21 cellular contexts compared by ENCODE assay signal in the genomic region with DNA sequence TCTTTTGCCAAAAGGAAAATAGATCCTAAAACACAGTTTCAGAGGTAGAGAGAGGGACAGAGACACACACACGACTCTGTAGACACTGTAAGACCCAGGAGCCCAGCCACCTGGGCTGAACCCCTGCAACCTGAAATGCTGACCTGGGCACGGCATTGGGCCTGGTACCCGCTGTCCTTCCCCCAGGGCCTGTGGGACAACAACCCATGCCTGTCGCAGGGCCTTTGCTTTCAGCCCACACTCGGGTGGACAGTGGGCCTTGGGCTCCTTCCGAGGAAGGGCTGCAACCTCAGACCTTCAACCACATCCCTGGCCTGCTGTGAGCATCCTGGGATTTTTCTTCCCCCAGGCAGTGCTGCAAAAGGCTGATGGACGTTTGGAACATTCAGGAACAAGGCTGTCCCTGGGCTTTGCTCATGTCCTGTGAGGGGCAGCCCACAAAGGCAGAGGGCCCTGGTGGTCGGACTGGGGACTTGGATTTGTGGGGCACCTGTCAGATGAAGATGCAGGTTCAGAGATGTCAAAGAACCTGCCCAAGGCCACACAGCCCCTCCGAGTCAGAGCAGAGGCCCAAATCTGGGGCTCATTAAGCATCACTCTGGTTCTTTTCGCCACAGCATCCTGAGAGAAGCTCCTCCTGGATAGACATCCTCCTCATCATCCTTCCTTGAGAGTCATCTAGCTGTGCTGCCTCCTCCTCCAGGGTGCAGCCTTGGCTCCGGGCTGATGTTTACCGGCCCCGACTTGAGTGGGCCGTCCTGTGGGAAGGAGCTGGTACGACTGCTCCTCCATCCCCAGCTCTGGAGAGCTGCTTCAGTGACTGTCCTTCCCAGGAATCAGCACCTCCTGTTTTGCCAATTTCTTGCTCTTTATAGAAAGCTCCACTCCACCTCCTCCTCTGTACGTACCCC. TPM values are rescaled to one million over a fixed set of nuclear protein-coding genes. Genes with fewer than 3 reads are reported as not detected.
A peak's percentile ranks its signal among the peaks of the same experiment; 100 is the strongest.
DNase-seq lines count a peak whose midpoint lies in the region; ATAC-seq, FAIRE-seq and TF ChIP-seq lines count a peak whose summit lies in the region.
"Had no signal": no experiment of that assay in that cellular context is flagged by ENCODE, and none has a peak within 500 bp of the region (broad histone marks: within the 10 kb centered on the region; RNA-seq: fewer than 3 reads in every experiment).

No MANE protein-coding gene starts in this region.

- H3K4me3 ChIP-seq in HepG2 (replicated peaks in 1 of 3; ENCODE audit: insufficient read depth in 1 of 3, low read depth in 2 of 3, low read length in 3 of 3) (no peak overlapping the region), right lobe of liver (no peak overlapping the region), dorsolateral prefrontal cortex (no peak overlapping the region), neuronal stem cell (ENCODE audit: low read length in 2 of 2) (peak overlapping the region in 1 of 2 donors; percentile 6)

- no peak overlapping the region for H2AFZ ChIP-seq in HepG2 (ENCODE audit: low read length)
- no peak overlapping the region for H2AFZ ChIP-seq in neuronal stem cell (ENCODE audit: low read length)

- peaks cover 41% of the 10 kb centered on the region for H3K36me3 Mint-ChIP-seq in mesothelial cell of epicardium

- ATAC-seq in HepG2: no peak
- no peak for ATAC-seq in right lobe of liver

- H3K27ac Mint-ChIP-seq in mesothelial cell of epicardium: no peak overlapping the region

- no peak overlapping the region for H2BK120ac ChIP-seq in neuronal stem cell (ENCODE audit: low read depth, low read length)

- no peaks in the 10 kb centered on the region for H4K20me1 ChIP-seq in HepG2 (ENCODE audit: insufficient read depth, low read length)

- H3K4me2 ChIP-seq in HepG2 (ENCODE audit: low read depth, low read length): no peak overlapping the region
- no peak overlapping the region for H3K4me2 ChIP-seq in neuronal stem cell (ENCODE audit: insufficient read depth, low read length, poor library complexity, severe bottlenecking)

- H3K4me3 Mint-ChIP-seq in mesothelial cell of epicardium: no peak overlapping the region

- no peak overlapping the region for H3K4ac ChIP-seq in neuronal stem cell (ENCODE audit: low read length)

- H3K4me1 Mint-ChIP-seq in mesothelial cell of epicardium: peaks cover 14% of the 10 kb centered on the region

- no peak overlapping the region for H4K8ac ChIP-seq in neuronal stem cell (ENCODE audit: low read depth, low read length)

- H3K27ac ChIP-seq in HepG2 (ENCODE audit: extremely low read length, insufficient read depth, low read length) (no peak overlapping the region), right lobe of liver (no peak overlapping the region), dorsolateral prefrontal cortex (peak overlapping the region in 53 of 59 donors; percentile 19 to 89 (median 74)), neuronal stem cell (replicated peaks; ENCODE audit: low read length) (no peak overlapping the region)

- H2BK5ac ChIP-seq in neuronal stem cell (ENCODE audit: low read length): no peak overlapping the region

- no peaks in the 10 kb centered on the region for H3K27me3 Mint-ChIP-seq in mesothelial cell of epicardium (ENCODE audit: low read depth)

- TF ChIP-seq CTCF in HepG2 (CRISPR knock-in tag; IDR thresholded peaks at IDR 0.05): no peak
- TF ChIP-seq CTCF in right lobe of liver (IDR thresholded peaks at IDR 0.05): no peak
- no peak for TF ChIP-seq CTCF in dorsolateral prefrontal cortex (IDR thresholded peaks at IDR 0.05 in 54 of 56, conservative IDR thresholded peaks at IDR 0.05 in 2 of 56; ENCODE audit: low read depth in 1 of 56, partially characterized antibody in 56 of 56)
- TF ChIP-seq CTCF in GM13976 (IDR thresholded peaks at IDR 0.05; ENCODE audit: borderline replicate concordance, control extremely low read depth, extremely low read depth, insufficient read depth, missing control alignments): no peak
- no peak for TF ChIP-seq CTCF in mesothelial cell of epicardium (IDR thresholded peaks at IDR 0.05; ENCODE audit: unreplicated experiment)

- WGBS in HepG2 (ENCODE audit: low lambda C conversion rate): 85% methylated on average over 10 of the region's 16 CpGs
- 100% methylated on average over 2 of the region's 16 CpGs for WGBS in right lobe of liver (ENCODE audit: insufficient coverage, low coverage, low lambda C conversion rate, missing lambda C conversion rate)
- no CpG with 5 or more reads among the region's 16 CpGs for WGBS in neuronal stem cell (ENCODE audit: extremely low coverage in 2 of 2, insufficient read length in 2 of 2, insufficient replicate concordance in 1 of 2), 2 donors

- no peak for TF ChIP-seq EP300 in HepG2 (IDR thresholded peaks at IDR 0.05; ENCODE audit: low read depth in 2 of 2, low read length in 2 of 2)
- TF ChIP-seq EP300 in HepG2 (CRISPR knock-in tag; IDR thresholded peaks at IDR 0.05; ENCODE audit: borderline replicate concordance): no peak

- H3K36me3 ChIP-seq in HepG2 (replicated peaks in 1 of 2; ENCODE audit: control insufficient read depth in 1 of 2, insufficient read depth in 2 of 2, low read length in 2 of 2) (peaks cover 0 to 5% of the 10 kb centered on the region in 2 experiments; a peak in 1 of 5 replicates), right lobe of liver (no peaks in the 10 kb centered on the region), neuronal stem cell (replicated peaks in 1 of 2; ENCODE audit: control insufficient read depth in 2 of 2, insufficient read depth in 2 of 2, low read length in 2 of 2) (peaks cover 21 to 76% of the 10 kb centered on the region in 2 donors)

- DNase-seq in HepG2 (ENCODE audit: low spot score) (no peak), right lobe of liver (no peak), dorsolateral prefrontal cortex (peak in 6 of 10 donors; percentile 62 to 85 (median 68)), neuronal stem cell (ENCODE audit: low spot score) (no peak), GM13976 (ENCODE audit: low spot score) (no peak), NOMO-1 treated with dmso at 0.1 percent for 144 hours (lab: John Stamatoyannopoulos, UW; ENCODE audit: unreplicated experiment) (no peak), putamen (ENCODE audit: low spot score) (no peak), mesothelial cell of epicardium (ENCODE audit: low spot score in 2 of 2, unreplicated experiment in 2 of 2) (no peak)
- DNase-seq: ACHN, AML-193, Calu3, DMS53, NCI-H1048, NCI-H1436 treated with DMSO at 0.1 percent for 48 hours, NCI-H2081 treated with DMSO at 0.1 percent for 48 hours, NCI-H2227 treated with DMSO at 0.1 percent for 48 hours, NCI-H524, OCI-M1, SIG-M5 had no signal

- H2AK5ac ChIP-seq in neuronal stem cell (ENCODE audit: low read depth, low read length): no peak overlapping the region

- POLR2A ChIA-PET in HepG2 (lab: Yijun Ruan, JAX): no interaction called here

- no peak overlapping the region for H2BK15ac ChIP-seq in neuronal stem cell (ENCODE audit: low read length)

- no peak for TF ChIP-seq POLR2A in HepG2 (IDR thresholded peaks at IDR 0.05; ENCODE audit: insufficient read depth in 1 of 2, low read depth in 2 of 2, low read length in 2 of 2)
- no peak for TF ChIP-seq POLR2A in right lobe of liver (IDR thresholded peaks at IDR 0.05)

- no peak overlapping the region for H3K14ac ChIP-seq in neuronal stem cell (ENCODE audit: low read length)

- no peaks in the 10 kb centered on the region for H3K79me2 ChIP-seq in HepG2 (ENCODE audit: insufficient read depth, low read length)

- H3K18ac ChIP-seq in neuronal stem cell (ENCODE audit: low read length): no peak overlapping the region

- H3K9me3 Mint-ChIP-seq in mesothelial cell of epicardium: no peaks in the 10 kb centered on the region

- no peak overlapping the region for H3K9ac ChIP-seq in HepG2 (ENCODE audit: insufficient read depth, low read depth, low read length)
- H3K9ac ChIP-seq in neuronal stem cell (ENCODE audit: low read depth, low read length, poor library complexity): peak overlapping the region; percentile 47

- H3K4me1 ChIP-seq in HepG2 (ENCODE audit: insufficient read depth, low read length) (no peaks in the 10 kb centered on the region), right lobe of liver (no peaks in the 10 kb centered on the region), neuronal stem cell (ENCODE audit: control insufficient read depth in 2 of 2, insufficient read depth in 1 of 2, low read depth in 1 of 2, low read length in 2 of 2) (peaks cover 3 to 4% of the 10 kb centered on the region in 2 donors)

- H3K9me3 ChIP-seq in HepG2 (ENCODE audit: low read length): no peaks in the 10 kb centered on the region
- H3K9me3 ChIP-seq in right lobe of liver: no peaks in the 10 kb centered on the region
- peaks cover 5 to 20% of the 10 kb centered on the region in 2 donors for H3K9me3 ChIP-seq in neuronal stem cell (replicated peaks in 1 of 2; ENCODE audit: control insufficient read depth in 2 of 2, insufficient read depth in 1 of 2, low read depth in 1 of 2, low read length in 2 of 2)

- intact Hi-C loops in HepG2 (cut with micrococcal nuclease; ENCODE audit: unreplicated experiment) (no loop called here), right lobe of liver (cut with DNase I) (loop anchor here in 1 of 2 donors (10.0 kb wide), 1 partner anchor 365 kb away; no protein-coding TSS in a partner anchor), dorsolateral prefrontal cortex (cut with DNase I) (no loop called here)

- no peak for FAIRE-seq in HepG2 (lab: Jason Lieb, UNC)
- FAIRE-seq: GM19239, H1 had no signal

- TF ChIP-seq RAD21 in HepG2 (CRISPR knock-in tag; IDR thresholded peaks at IDR 0.05): no peak

- H3K27me3 ChIP-seq in HepG2 (ENCODE audit: control insufficient read depth in 1 of 2, insufficient read depth in 2 of 2, low read length in 2 of 2) (no peaks in the 10 kb centered on the region; a peak in 1 of 5 replicates), right lobe of liver (no peaks in the 10 kb centered on the region), dorsolateral prefrontal cortex (no peaks in the 10 kb centered on the region), neuronal stem cell (ENCODE audit: control insufficient read depth in 3 of 3, insufficient read depth in 3 of 3, low read depth in 1 of 3, low read length in 3 of 3) (no peaks in the 10 kb centered on the region)

- in situ Hi-C loops in HepG2 (cut with HindIII; ENCODE audit: extremely low pct_ligation_motif_present, low pct_unique_long_range_greater_than_20kb) (no loop called here), GM13976 (cut with MboI; ENCODE audit: low sequenced_read_pairs, unreplicated experiment) (no loop called here)

- CTCF ChIA-PET in HepG2 (lab: Yijun Ruan, JAX; ENCODE audit: low intra/inter-chr PET ratio, low total read pairs): no interaction called here

- no peak overlapping the region for H2BK12ac ChIP-seq in neuronal stem cell (ENCODE audit: low read length)

- BruUV-seq in HepG2 (replicated peaks; lab: Mats Ljungman, UMichigan): no TSS peak

- no peaks in the 10 kb centered on the region for H3K79me1 ChIP-seq in neuronal stem cell (ENCODE audit: low read depth, low read length)

- H3K23ac ChIP-seq in neuronal stem cell (ENCODE audit: low read depth, low read length, poor library complexity): no peak overlapping the region

- H4K91ac ChIP-seq in neuronal stem cell (ENCODE audit: low read depth, low read length, poor library complexity): no peak overlapping the region

RNA-seq across cellular contexts. Expression of a gene that starts 32.7 kb away (rescaled TPM):
- 4.6 and 5.4 TPM in 2 replicates for total RNA-seq in HepG2 (2016; rRNA removed; fragmentation: Illumina TruSeq; extraction: Trizol)
- 6.8 and 8.3 TPM in 2 replicates for total RNA-seq in HepG2 (2016; cell fraction: cytosol; rRNA removed; fragmentation: Illumina TruSeq; extraction: Trizol; ENCODE audit: low read depth)
- 3.3 and 3.9 TPM in 2 replicates for total RNA-seq in HepG2 (2016; cell fraction: insoluble cytoplasmic fraction; rRNA removed; fragmentation: Illumina TruSeq; extraction: Trizol)
- 15.8 and 17.8 TPM in 2 replicates for total RNA-seq in HepG2 (2016; cell fraction: membrane; rRNA removed; fragmentation: Illumina TruSeq; extraction: Trizol)
- total RNA-seq in HepG2 (2016; cell fraction: nucleus; rRNA removed; fragmentation: Illumina TruSeq; extraction: Trizol): 5.2 and 5.7 TPM in 2 replicates
- polyA plus RNA-seq in HepG2 (2011; rRNA removed): 14.7 and 17.0 TPM in 2 replicates
- polyA plus RNA-seq in HepG2 (2011; cell fraction: cytosol; rRNA removed): 12.2 and 12.3 TPM in 2 replicates
- polyA plus RNA-seq in HepG2 (2011; cell fraction: nucleus; rRNA removed): 19.1 and 22.3 TPM in 2 replicates
- 19.7 and 20.6 TPM in 2 replicates for polyA plus RNA-seq in HepG2 (2012)
- 46.0 and 49.0 TPM in 2 replicates for polyA plus RNA-seq in HepG2 (2016; cell fraction: cytosol; fragmentation: Illumina TruSeq; extraction: Trizol; ENCODE audit: low read depth)
- polyA plus RNA-seq in HepG2 (2016; cell fraction: insoluble cytoplasmic fraction; fragmentation: Illumina TruSeq; extraction: Trizol; ENCODE audit: low read depth): 12.2 and 19.6 TPM in 2 replicates
- polyA plus RNA-seq in HepG2 (2016; cell fraction: membrane; fragmentation: Illumina TruSeq; extraction: Trizol; ENCODE audit: low read depth): 66.4 and 70.7 TPM in 2 replicates
- polyA plus RNA-seq in HepG2 (2016; cell fraction: nucleus; fragmentation: Illumina TruSeq; extraction: Trizol; ENCODE audit: insufficient read depth, low read depth): 21.7 and 23.0 TPM in 2 replicates
- 4.1 and 12.5 TPM in 2 replicates for polyA minus RNA-seq in HepG2 (2011; rRNA and poly(A)+ RNA removed; ENCODE audit: low replicate concordance)
- polyA minus RNA-seq in HepG2 (2011; cell fraction: cytosol; rRNA and poly(A)+ RNA removed): 4.6 and 5.2 TPM in 2 replicates
- polyA minus RNA-seq in HepG2 (2011; cell fraction: nucleus; rRNA and poly(A)+ RNA removed): 14.3 and 19.6 TPM in 2 replicates
- total RNA-seq in right lobe of liver: 10 to 100 TPM; 12.5 to 17.5 (median 16.1) TPM
- 100 to 1,000 TPM in 116 of 120 experiments, 10 to 100 TPM in 4; 89.7 to 184 (median 138) TPM for total RNA-seq in dorsolateral prefrontal cortex
- polyA plus RNA-seq in neuronal stem cell (2013, experiment 1 of 2): 34.1 TPM
- 32.6 TPM for polyA plus RNA-seq in neuronal stem cell (2013, experiment 2 of 2)
- total RNA-seq in mesothelial cell of epicardium: 51.9 to 55.1 TPM (median 52.4 TPM) in 3 replicates

RNA-seq across cellular contexts. Expression of a gene that starts 33.0 kb away (rescaled TPM):
- total RNA-seq in HepG2 (2016; rRNA removed; fragmentation: Illumina TruSeq; extraction: Trizol) (56.5 and 109 TPM in 2 replicates), right lobe of liver (10 to 100 TPM; 37.3 to 46.5 (median 43.2) TPM), dorsolateral prefrontal cortex (100 to 1,000 TPM in 99 of 120 experiments, 10 to 100 TPM in 21; 82.2 to 211 (median 117) TPM), mesothelial cell of epicardium (112 to 122 TPM (median 116 TPM) in 3 replicates)
- total RNA-seq in HepG2 (2016; cell fraction: cytosol; rRNA removed; fragmentation: Illumina TruSeq; extraction: Trizol; ENCODE audit: low read depth): 17.1 and 19.6 TPM in 2 replicates
- total RNA-seq in HepG2 (2016; cell fraction: insoluble cytoplasmic fraction; rRNA removed; fragmentation: Illumina TruSeq; extraction: Trizol): 63.9 and 99.8 TPM in 2 replicates
- total RNA-seq in HepG2 (2016; cell fraction: membrane; rRNA removed; fragmentation: Illumina TruSeq; extraction: Trizol): 84.3 and 86.0 TPM in 2 replicates
- 64.5 and 64.7 TPM in 2 replicates for total RNA-seq in HepG2 (2016; cell fraction: nucleus; rRNA removed; fragmentation: Illumina TruSeq; extraction: Trizol)
- polyA plus RNA-seq in HepG2 (2011; rRNA removed): 43.9 and 46.1 TPM in 2 replicates
- polyA plus RNA-seq in HepG2 (2011; cell fraction: cytosol; rRNA removed): 25.5 and 35.4 TPM in 2 replicates
- 44.8 and 58.7 TPM in 2 replicates for polyA plus RNA-seq in HepG2 (2011; cell fraction: nucleus; rRNA removed)
- 43.4 and 52.1 TPM in 2 replicates for polyA plus RNA-seq in HepG2 (2012)
- 20.6 and 23.0 TPM in 2 replicates for polyA plus RNA-seq in HepG2 (2016; cell fraction: cytosol; fragmentation: Illumina TruSeq; extraction: Trizol; ENCODE audit: low read depth)
- 101 and 102 TPM in 2 replicates for polyA plus RNA-seq in HepG2 (2016; cell fraction: insoluble cytoplasmic fraction; fragmentation: Illumina TruSeq; extraction: Trizol; ENCODE audit: low read depth)
- polyA plus RNA-seq in HepG2 (2016; cell fraction: membrane; fragmentation: Illumina TruSeq; extraction: Trizol; ENCODE audit: low read depth): 67.1 and 72.2 TPM in 2 replicates
- polyA plus RNA-seq in HepG2 (2016; cell fraction: nucleus; fragmentation: Illumina TruSeq; extraction: Trizol; ENCODE audit: insufficient read depth, low read depth): 80.2 and 81.9 TPM in 2 replicates
- 36.2 and 75.5 TPM in 2 replicates for polyA minus RNA-seq in HepG2 (2011; rRNA and poly(A)+ RNA removed; ENCODE audit: low replicate concordance)
- polyA minus RNA-seq in HepG2 (2011; cell fraction: cytosol; rRNA and poly(A)+ RNA removed): 24.4 and 29.4 TPM in 2 replicates
- polyA minus RNA-seq in HepG2 (2011; cell fraction: nucleus; rRNA and poly(A)+ RNA removed): 53.6 and 59.6 TPM in 2 replicates
- 130 TPM for polyA plus RNA-seq in neuronal stem cell (2013, experiment 1 of 2)
- 131 TPM for polyA plus RNA-seq in neuronal stem cell (2013, experiment 2 of 2)

Comparison
In these comparisons a context has a peak if more than half of its experiments do, and no peak if none do; other contexts are left out.
1. DNase-seq: peak in dorsolateral prefrontal cortex (6 of 10); none in HepG2 (single experiment), right lobe of liver (0 of 3), neuronal stem cell (single experiment), GM13976 (single experiment), NOMO-1 treated with dmso at 0.1 percent for 144 hours (single experiment), putamen (single experiment) and mesothelial cell of epicardium (0 of 2).
2. H3K27ac ChIP-seq: peak in dorsolateral prefrontal cortex (53 of 59); none in HepG2 (single experiment), right lobe of liver (0 of 3) and neuronal stem cell (single experiment).